39 cellular contexts compared by ENCODE assay signal in genomic region chr6:165735065-165735464, GRCh38.
"Had no signal": no experiment of that assay in that cellular context is flagged by ENCODE, and none has a peak within 500 bp of the region (broad histone marks: within the 10 kb centered on the region; RNA-seq: fewer than 3 reads in every experiment).

No MANE protein-coding gene starts in this region.

- H3K4me3 Mint-ChIP-seq: activated CD4-positive, alpha-beta memory T cell treated with anti-CD3 and anti-CD28 coated beads, Interleukin-2, amount 10 ng/mL, durations not matched to agents 7 days and 5 days; activated CD4-positive, alpha-beta T cell treated with anti-CD3 and anti-CD28 coated beads for 36 hours; activated CD4-positive, alpha-beta T cell treated with anti-CD3 and anti-CD28 coated beads, Interleukin-2, amount 10 ng/mL, durations not matched to agents 7 days and 5 days; activated CD8-positive, alpha-beta memory T cell treated with anti-CD3 and anti-CD28 coated beads, Interleukin-2, amount 10 ng/mL, durations not matched to agents 7 days and 5 days; activated CD8-positive, alpha-beta T cell treated with anti-CD3 and anti-CD28 coated beads, Interleukin-2, amount 10 ng/mL, durations not matched to agents 7 days and 5 days; activated naive CD4-positive, alpha-beta T cell treated with anti-CD3 and anti-CD28 coated beads for 36 hours; activated naive CD8-positive, alpha-beta T cell treated with anti-CD3 and anti-CD28 coated beads for 36 hours; activated T-cell treated with anti-CD3 and anti-CD28 coated beads, Interleukin-2, amount 50 U/mL, for 4 hours; activated T-cell treated with anti-CD3 and anti-CD28 coated beads, Interleukin-2, amount 50 U/mL, for 72 hours; activated T-helper 1 cell treated with anti-CD3 and anti-CD28 coated beads, Interleukin-12 subunit alpha, Interleukin-12 subunit beta, Interleukin-2, Interleukin-4 antibody, amounts not matched to agents 30 ng/mL and 10 ng/mL and 1 ng/mL, durations not matched to agents 14 hours and 24 hours and 36 hours; activated T-helper 17 cell treated with anti-CD3 and anti-CD28 coated beads, Interleukin-2, amount 50 U/mL, for 72 hours; T-helper 1 cell treated with Interleukin-12 subunit alpha and Interleukin-12 subunit beta and Interleukin-4 antibody, amounts not matched to agents 30 μg/mL and 1 μg/mL, for 36 hours; T-helper 2 cell treated with Interferon-gamma antibody and Interleukin-4, amounts not matched to agents 5 μg/mL and 100 μg/mL, for 36 hours had no signal

- ATAC-seq: activated CD4-positive, alpha-beta T cell treated with anti-CD3 and anti-CD28 coated beads for 36 hours; activated CD4-positive, CD25-positive, alpha-beta regulatory T cell treated with anti-CD3 and anti-CD28 coated beads, Interleukin-2, amount 50 U/mL, for 24 hours; activated CD8-positive, alpha-beta memory T cell treated with anti-CD3 and anti-CD28 coated beads, Interleukin-2, amount 10 ng/mL, durations not matched to agents 7 days and 5 days; activated CD8-positive, alpha-beta T cell treated with anti-CD3 and anti-CD28 coated beads, Interleukin-2, amount 10 ng/mL, durations not matched to agents 7 days and 5 days; activated naive CD4-positive, alpha-beta T cell treated with anti-CD3 and anti-CD28 coated beads, Interleukin-2, amount 50 U/mL, for 72 hours; activated T-cell treated with anti-CD3 and anti-CD28 coated beads, Interleukin-2, amount 50 U/mL, for 4 hours; activated T-cell treated with anti-CD3 and anti-CD28 coated beads, Interleukin-2, amount 50 U/mL, for 72 hours; activated T-helper 17 cell treated with anti-CD3 and anti-CD28 coated beads, Interleukin-2, amount 50 U/mL, for 72 hours; body of pancreas had no signal

- H3K9me3 ChIP-seq: adrenal gland, body of pancreas, breast epithelium had no signal

- H3K4me1 Mint-ChIP-seq: activated CD4-positive, alpha-beta memory T cell treated with anti-CD3 and anti-CD28 coated beads, Interleukin-2, amount 10 ng/mL, durations not matched to agents 7 days and 5 days; activated CD4-positive, alpha-beta T cell treated with anti-CD3 and anti-CD28 coated beads for 36 hours; activated CD4-positive, alpha-beta T cell treated with anti-CD3 and anti-CD28 coated beads, Interleukin-2, amount 10 ng/mL, durations not matched to agents 7 days and 5 days; activated CD8-positive, alpha-beta memory T cell treated with anti-CD3 and anti-CD28 coated beads, Interleukin-2, amount 10 ng/mL, durations not matched to agents 7 days and 5 days; activated naive CD8-positive, alpha-beta T cell treated with anti-CD3 and anti-CD28 coated beads for 36 hours; activated T-helper 17 cell treated with anti-CD3 and anti-CD28 coated beads, Interleukin-2, amount 50 U/mL, for 72 hours had no signal

- DNase-seq: activated CD4-positive, alpha-beta memory T cell treated with anti-CD3 and anti-CD28 coated beads, Interleukin-2, amount 10 ng/mL, durations not matched to agents 7 days and 5 days; activated CD4-positive, alpha-beta T cell treated with anti-CD3 and anti-CD28 coated beads for 1 hour; activated CD4-positive, alpha-beta T cell treated with anti-CD3 and anti-CD28 coated beads for 36 hours; activated CD4-positive, alpha-beta T cell treated with anti-CD3 and anti-CD28 coated beads for 48 hours; activated CD4-positive, alpha-beta T cell treated with anti-CD3 and anti-CD28 coated beads, Interleukin-2, amount 10 ng/mL, durations not matched to agents 7 days and 5 days; activated CD4-positive, alpha-beta T cell treated with anti-CD3 and anti-CD28 coated beads, Interleukin-2, amount 50 U/mL, for 48 hours; activated CD4-positive, CD25-positive, alpha-beta regulatory T cell; activated CD8-positive, alpha-beta memory T cell treated with anti-CD3 and anti-CD28 coated beads for 24 hours; activated CD8-positive, alpha-beta memory T cell treated with anti-CD3 and anti-CD28 coated beads, Interleukin-2, amount 10 ng/mL, durations not matched to agents 7 days and 5 days; activated CD8-positive, alpha-beta T cell treated with anti-CD3 and anti-CD28 coated beads, Interleukin-2, amount 10 ng/mL, durations not matched to agents 7 days and 5 days; activated effector memory CD4-positive, alpha-beta T cell treated with anti-CD3 and anti-CD28 coated beads, Interleukin-2, amount 50 U/mL, for 16 hours; activated gamma-delta T cell treated with Interleukin-2 at 50 U/mL for 16 hours; activated naive CD4-positive, alpha-beta T cell; activated naive CD4-positive, alpha-beta T cell treated with anti-CD3 and anti-CD28 coated beads for 36 hours; activated naive CD4-positive, alpha-beta T cell treated with anti-CD3 and anti-CD28 coated beads, Interleukin-2, amount 50 U/mL, for 16 hours; activated naive CD8-positive, alpha-beta T cell treated with anti-CD3 and anti-CD28 coated beads for 36 hours; activated T-cell treated with anti-CD3 and anti-CD28 coated beads for 4 hours; activated T-cell treated with anti-CD3 and anti-CD28 coated beads, Interleukin-2, amount 50 U/mL, for 1 hour; activated T-cell treated with anti-CD3 and anti-CD28 coated beads, Interleukin-2, amount 50 U/mL, for 4 hours; activated T-cell treated with anti-CD3 and anti-CD28 coated beads, Interleukin-2, amount 50 U/mL, for 72 hours; adrenal gland; amniotic stem cell; aorta; body of pancreas; brain microvascular endothelial cell; central memory CD4-positive, alpha-beta T cell; T-helper 1 cell; T-helper 2 cell; T-helper 9 cell had no signal

- FAIRE-seq: astrocyte, TTC549 had no signal

- H3K27ac ChIP-seq: adrenal gland, body of pancreas, brain microvascular endothelial cell, breast epithelium, VCaP had no signal

- H3K4me1 ChIP-seq: adrenal gland, body of pancreas, breast epithelium had no signal

- H3K27me3 ChIP-seq: adrenal gland, body of pancreas, brain microvascular endothelial cell, breast epithelium had no signal

- H3K27ac Mint-ChIP-seq: activated CD4-positive, alpha-beta memory T cell treated with anti-CD3 and anti-CD28 coated beads, Interleukin-2, amount 10 ng/mL, durations not matched to agents 7 days and 5 days; activated CD4-positive, alpha-beta T cell treated with anti-CD3 and anti-CD28 coated beads for 36 hours; activated CD4-positive, alpha-beta T cell treated with anti-CD3 and anti-CD28 coated beads, Interleukin-2, amount 10 ng/mL, durations not matched to agents 7 days and 5 days; activated CD8-positive, alpha-beta memory T cell treated with anti-CD3 and anti-CD28 coated beads, Interleukin-2, amount 10 ng/mL, durations not matched to agents 7 days and 5 days; activated CD8-positive, alpha-beta T cell treated with anti-CD3 and anti-CD28 coated beads, Interleukin-2, amount 10 ng/mL, durations not matched to agents 7 days and 5 days; activated naive CD4-positive, alpha-beta T cell treated with anti-CD3 and anti-CD28 coated beads for 36 hours; activated naive CD4-positive, alpha-beta T cell treated with anti-CD3 and anti-CD28 coated beads, Interleukin-2, amount 50 U/mL, for 72 hours; activated naive CD8-positive, alpha-beta T cell treated with anti-CD3 and anti-CD28 coated beads for 36 hours; activated T-cell treated with anti-CD3 and anti-CD28 coated beads, Interleukin-2, amount 50 U/mL, for 72 hours; activated T-helper 1 cell treated with anti-CD3 and anti-CD28 coated beads, Interleukin-12 subunit alpha, Interleukin-12 subunit beta, Interleukin-2, Interleukin-4 antibody, amounts not matched to agents 30 ng/mL and 10 ng/mL and 1 ng/mL, durations not matched to agents 14 hours and 24 hours and 36 hours; activated T-helper 17 cell treated with anti-CD3 and anti-CD28 coated beads, Interleukin-2, amount 50 U/mL, for 72 hours; T-helper 1 cell treated with Interleukin-12 subunit alpha and Interleukin-12 subunit beta and Interleukin-4 antibody, amounts not matched to agents 30 μg/mL and 1 μg/mL, for 36 hours; T-helper 2 cell treated with Interferon-gamma antibody and Interleukin-4, amounts not matched to agents 5 μg/mL and 100 μg/mL, for 36 hours had no signal

- H3K4me3 ChIP-seq: adrenal gland, body of pancreas, breast epithelium had no signal

- H3K36me3 Mint-ChIP-seq: activated CD8-positive, alpha-beta memory T cell treated with anti-CD3 and anti-CD28 coated beads, Interleukin-2, amount 10 ng/mL, durations not matched to agents 7 days and 5 days; activated naive CD4-positive, alpha-beta T cell treated with anti-CD3 and anti-CD28 coated beads, Interleukin-2, amount 50 U/mL, for 72 hours; activated naive CD8-positive, alpha-beta T cell treated with anti-CD3 and anti-CD28 coated beads for 36 hours had no signal

- H3K9me3 Mint-ChIP-seq: activated CD4-positive, alpha-beta memory T cell treated with anti-CD3 and anti-CD28 coated beads, Interleukin-2, amount 10 ng/mL, durations not matched to agents 7 days and 5 days; T-helper 1 cell treated with Interleukin-12 subunit alpha and Interleukin-12 subunit beta and Interleukin-4 antibody, amounts not matched to agents 30 μg/mL and 1 μg/mL, for 36 hours had no signal

- H3K36me3 ChIP-seq: adrenal gland, brain microvascular endothelial cell, breast epithelium had no signal

- H3K27me3 Mint-ChIP-seq: activated CD4-positive, alpha-beta memory T cell treated with anti-CD3 and anti-CD28 coated beads, Interleukin-2, amount 10 ng/mL, durations not matched to agents 7 days and 5 days; activated CD4-positive, alpha-beta T cell treated with anti-CD3 and anti-CD28 coated beads, Interleukin-2, amount 10 ng/mL, durations not matched to agents 7 days and 5 days; activated CD8-positive, alpha-beta memory T cell treated with anti-CD3 and anti-CD28 coated beads, Interleukin-2, amount 10 ng/mL, durations not matched to agents 7 days and 5 days had no signal
